19 cellular contexts compared by ENCODE assay signal in genomic region chr12:19070341-19070740, GRCh38. TPM values are rescaled to one million over a fixed set of nuclear protein-coding genes. Genes with fewer than 3 reads are reported as not detected.
A peak's percentile ranks its signal among the peaks of the same experiment; 100 is the strongest.
DNase-seq lines count a peak whose midpoint lies in the region; TF ChIP-seq lines count a peak whose summit lies in the region.
"Had no signal": no experiment of that assay in that cellular context is flagged by ENCODE, and none has a peak within 500 bp of the region (broad histone marks: within the 10 kb centered on the region; RNA-seq: fewer than 3 reads in every experiment).

No MANE protein-coding gene starts in this region.

- no peak overlapping the region for H3K4me3 ChIP-seq in trophoblast cell (ENCODE audit: low read depth, low read length)
- H3K4me3 ChIP-seq in BE2C (ENCODE audit: low read depth, low read length), result no peak overlapping the region
- H3K4me3 ChIP-seq: BLaER1 treated with 17β-estradiol and CSF1 and Interleukin-3, amounts not matched to agents 10 nM and 100 nM; GM12878 had no signal

- H3K79me2 ChIP-seq in trophoblast cell (ENCODE audit: control insufficient read depth, insufficient read depth, low read length, poor library complexity), result no peaks in the 10 kb centered on the region

- no peaks in the 10 kb centered on the region for H3K79me1 ChIP-seq in trophoblast cell (ENCODE audit: low read length)

- no peak for TF ChIP-seq CTCF in BE2C (IDR thresholded peaks at IDR 0.05; ENCODE audit: low read depth, low read length)

- H3K4me2 ChIP-seq in trophoblast cell (ENCODE audit: low read length), result no peak overlapping the region
- H3K4me2 ChIP-seq: BLaER1 treated with 17β-estradiol and CSF1 and Interleukin-3, amounts not matched to agents 10 nM and 100 nM had no signal

- no peaks in the 10 kb centered on the region for H3K36me3 ChIP-seq in trophoblast cell (ENCODE audit: control insufficient read depth in 1 of 2, insufficient read depth in 2 of 2, low read length in 2 of 2)
- no peaks in the 10 kb centered on the region for H3K36me3 ChIP-seq in BE2C
- H3K36me3 ChIP-seq: BLaER1 treated with 17β-estradiol and CSF1 and Interleukin-3, amounts not matched to agents 10 nM and 100 nM had no signal

- H3K9ac ChIP-seq in trophoblast cell (ENCODE audit: low read length), result no peak overlapping the region
- H3K9ac ChIP-seq: BLaER1 treated with 17β-estradiol and CSF1 and Interleukin-3, amounts not matched to agents 10 nM and 100 nM had no signal

- no peak overlapping the region for H3K14ac ChIP-seq in trophoblast cell (ENCODE audit: low read length)

- H4K8ac ChIP-seq in trophoblast cell (ENCODE audit: low read depth, low read length), result no peak overlapping the region

- H2BK12ac ChIP-seq in trophoblast cell (ENCODE audit: low read length), result no peak overlapping the region

- H3K4ac ChIP-seq in trophoblast cell (ENCODE audit: low read depth, low read length), result no peak overlapping the region

- no peak overlapping the region for H3K27ac ChIP-seq in trophoblast cell (ENCODE audit: low read depth, low read length)
- H3K27ac ChIP-seq: BLaER1 treated with 17β-estradiol and CSF1 and Interleukin-3, amounts not matched to agents 10 nM and 100 nM; C4-2B had no signal

- no peak overlapping the region for H4K91ac ChIP-seq in trophoblast cell (ENCODE audit: low read depth, low read length)

- no peak overlapping the region for H4K12ac ChIP-seq in trophoblast cell (ENCODE audit: low read depth, low read length)

- no peak overlapping the region for H2BK5ac ChIP-seq in trophoblast cell (ENCODE audit: low read depth, low read length, poor library complexity)

- peak overlapping the region; percentile 61 for H3K23ac ChIP-seq in trophoblast cell (ENCODE audit: low read length)

- DNase-seq in myocyte (ENCODE audit: low read depth) (peak; percentile 84), trophoblast cell (no peak), BE2C (no peak), NCI-H748 (lab: John Stamatoyannopoulos, UW; ENCODE audit: unreplicated experiment) (no peak), NCI-H128 (lab: John Stamatoyannopoulos, UW; ENCODE audit: unreplicated experiment) (no peak)
- DNase-seq: 8988T; ACHN; Caco-2; Calu3; CD4-positive, alpha-beta T cell; CD8-positive, alpha-beta T cell; DMS53; DMS79; DND-41; EL; GDM1 had no signal

- no peak overlapping the region for H2BK120ac ChIP-seq in trophoblast cell (ENCODE audit: insufficient read depth, low read length, poor library complexity)

- no peak overlapping the region for H2AFZ ChIP-seq in trophoblast cell (ENCODE audit: insufficient read depth, low read length, poor library complexity)

- H3K9me3 ChIP-seq in trophoblast cell (ENCODE audit: insufficient read depth, low read depth, low read length) (no peaks in the 10 kb centered on the region), BE2C (no peaks in the 10 kb centered on the region)
- H3K9me3 ChIP-seq: Caco-2 had no signal

- WGBS in trophoblast cell (ENCODE audit: extremely low coverage, insufficient coverage, insufficient read length), result no CpG with 5 or more reads among the region's 1 CpG

- H3K4me1 ChIP-seq in trophoblast cell (ENCODE audit: control insufficient read depth in 1 of 2, insufficient read depth in 2 of 2, low read length in 2 of 2) (no peaks in the 10 kb centered on the region), BE2C (peaks cover 13% of the 10 kb centered on the region)
- H3K4me1 ChIP-seq: BLaER1 treated with 17β-estradiol and CSF1 and Interleukin-3, amounts not matched to agents 10 nM and 100 nM had no signal

- H3K27me3 ChIP-seq in trophoblast cell (ENCODE audit: insufficient read depth, low read length), result no peaks in the 10 kb centered on the region
- no peaks in the 10 kb centered on the region for H3K27me3 ChIP-seq in BE2C
- H3K27me3 ChIP-seq: BLaER1 treated with 17β-estradiol and CSF1 and Interleukin-3, amounts not matched to agents 10 nM and 100 nM had no signal

- H2AK5ac ChIP-seq in trophoblast cell (ENCODE audit: low read length), result no peak overlapping the region

- no peak overlapping the region for H3K18ac ChIP-seq in trophoblast cell (ENCODE audit: low read length)

RNA-seq across cellular contexts. Expression of gene PLEKHA5, which starts 59.2 kb away (rescaled TPM):
- 15.8 and 19.5 TPM in 2 replicates for total RNA-seq in myocyte
- polyA plus RNA-seq in myocyte (2012), result 4.3 TPM
- 33.8 and 35.6 TPM in 2 replicates for polyA plus RNA-seq in trophoblast cell (2013)
- 12.1 TPM for polyA plus RNA-seq in BE2C (2012; ENCODE audit: insufficient read depth, insufficient read length, low read depth)
